3 cellular contexts compared by ENCODE assay signal in the genomic region with DNA sequence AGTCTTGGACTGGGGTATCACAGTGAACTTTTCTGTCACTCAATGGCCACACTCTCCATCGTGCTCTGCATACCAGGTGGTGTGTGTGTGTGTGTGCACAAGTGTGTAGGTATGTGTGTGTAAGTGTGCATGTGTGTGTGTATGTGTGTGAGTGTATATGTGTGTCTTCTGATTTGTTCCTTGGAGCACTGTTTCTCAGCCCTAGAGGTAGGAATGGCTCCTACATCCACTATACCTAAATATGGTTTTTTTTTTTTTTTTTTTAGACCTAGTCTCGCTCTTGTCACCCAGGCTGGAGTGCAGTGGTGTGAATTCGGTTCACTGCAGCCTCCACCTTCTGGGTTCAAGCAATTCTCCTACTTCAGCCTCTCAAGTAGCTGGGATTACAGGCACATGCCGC.
TF ChIP-seq lines count a peak whose summit lies in the region.

No MANE protein-coding gene starts in this region.

TF ChIP-seq in A549, 52 proteins besides CTCF, POLR2A, EP300 and RAD21 (continued from another document):
- TF ChIP-seq, protein P1, sequence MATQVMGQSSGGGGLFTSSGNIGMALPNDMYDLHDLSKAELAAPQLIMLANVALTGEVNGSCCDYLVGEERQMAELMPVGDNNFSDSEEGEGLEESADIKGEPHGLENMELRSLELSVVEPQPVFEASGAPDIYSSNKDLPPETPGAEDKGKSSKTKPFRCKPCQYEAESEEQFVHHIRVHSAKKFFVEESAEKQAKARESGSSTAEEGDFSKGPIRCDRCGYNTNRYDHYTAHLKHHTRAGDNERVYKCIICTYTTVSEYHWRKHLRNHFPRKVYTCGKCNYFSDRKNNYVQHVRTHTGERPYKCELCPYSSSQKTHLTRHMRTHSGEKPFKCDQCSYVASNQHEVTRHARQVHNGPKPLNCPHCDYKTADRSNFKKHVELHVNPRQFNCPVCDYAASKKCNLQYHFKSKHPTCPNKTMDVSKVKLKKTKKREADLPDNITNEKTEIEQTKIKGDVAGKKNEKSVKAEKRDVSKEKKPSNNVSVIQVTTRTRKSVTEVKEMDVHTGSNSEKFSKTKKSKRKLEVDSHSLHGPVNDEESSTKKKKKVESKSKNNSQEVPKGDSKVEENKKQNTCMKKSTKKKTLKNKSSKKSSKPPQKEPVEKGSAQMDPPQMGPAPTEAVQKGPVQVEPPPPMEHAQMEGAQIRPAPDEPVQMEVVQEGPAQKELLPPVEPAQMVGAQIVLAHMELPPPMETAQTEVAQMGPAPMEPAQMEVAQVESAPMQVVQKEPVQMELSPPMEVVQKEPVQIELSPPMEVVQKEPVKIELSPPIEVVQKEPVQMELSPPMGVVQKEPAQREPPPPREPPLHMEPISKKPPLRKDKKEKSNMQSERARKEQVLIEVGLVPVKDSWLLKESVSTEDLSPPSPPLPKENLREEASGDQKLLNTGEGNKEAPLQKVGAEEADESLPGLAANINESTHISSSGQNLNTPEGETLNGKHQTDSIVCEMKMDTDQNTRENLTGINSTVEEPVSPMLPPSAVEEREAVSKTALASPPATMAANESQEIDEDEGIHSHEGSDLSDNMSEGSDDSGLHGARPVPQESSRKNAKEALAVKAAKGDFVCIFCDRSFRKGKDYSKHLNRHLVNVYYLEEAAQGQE (IDR thresholded peaks at IDR 0.05), result no peak
- TF ChIP-seq KDM1A (IDR thresholded peaks at IDR 0.05; ENCODE audit: low read depth), result no peak
- TF ChIP-seq PBX3 (IDR thresholded peaks at IDR 0.05), result no peak
- no peak for TF ChIP-seq CBX2 (IDR thresholded peaks at IDR 0.05; ENCODE audit: borderline replicate concordance, low read depth)
- no peak for TF ChIP-seq MAZ (IDR thresholded peaks at IDR 0.05; ENCODE audit: borderline replicate concordance, low read depth, low read length)
- TF ChIP-seq KDM5A (IDR thresholded peaks at IDR 0.05), result no peak
- TF ChIP-seq ZC3H11A (IDR thresholded peaks at IDR 0.05), result no peak
- no peak for TF ChIP-seq FOSB (CRISPR knock-in tag; IDR thresholded peaks at IDR 0.05)
- TF ChIP-seq ZNF302 (CRISPR knock-in tag; IDR thresholded peaks at IDR 0.05), result no peak
- no peak for TF ChIP-seq TFCP2L1 (CRISPR knock-in tag; IDR thresholded peaks at IDR 0.05)
- TF ChIP-seq CEBPB (IDR thresholded peaks at IDR 0.05), result no peak
- no peak for TF ChIP-seq TP53 (CRISPR knock-in tag; IDR thresholded peaks at IDR 0.05)
- no peak for TF ChIP-seq RNF2 (IDR thresholded peaks at IDR 0.05; ENCODE audit: borderline replicate concordance, low read depth)
- TF ChIP-seq JUNB (IDR thresholded peaks at IDR 0.05), result no peak
- no peak for TF ChIP-seq NFE2L2 (conservative IDR thresholded peaks at IDR 0.05; ENCODE audit: low read length)
- TF ChIP-seq, protein P2, sequence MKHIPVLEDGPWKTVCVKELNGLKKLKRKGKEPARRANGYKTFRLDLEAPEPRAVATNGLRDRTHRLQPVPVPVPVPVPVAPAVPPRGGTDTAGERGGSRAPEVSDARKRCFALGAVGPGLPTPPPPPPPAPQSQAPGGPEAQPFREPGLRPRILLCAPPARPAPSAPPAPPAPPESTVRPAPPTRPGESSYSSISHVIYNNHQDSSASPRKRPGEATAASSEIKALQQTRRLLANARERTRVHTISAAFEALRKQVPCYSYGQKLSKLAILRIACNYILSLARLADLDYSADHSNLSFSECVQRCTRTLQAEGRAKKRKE (CRISPR knock-in tag; IDR thresholded peaks at IDR 0.05; ENCODE audit: low read depth), result no peak
- no peak for TF ChIP-seq CHD4 (IDR thresholded peaks at IDR 0.05; ENCODE audit: borderline replicate concordance)
- no peak for TF ChIP-seq FOSL2 (IDR thresholded peaks at IDR 0.05)
- no peak for TF ChIP-seq FOSL2 (CRISPR knock-in tag; IDR thresholded peaks at IDR 0.05)
- TF ChIP-seq RARB (CRISPR knock-in tag; IDR thresholded peaks at IDR 0.05), result no peak
TF ChIP-seq in A549: peak in this region for 0.

TF ChIP-seq in HCT116, 20 proteins besides CTCF, POLR2A, EP300 and RAD21 (continued from another document):
- TF ChIP-seq, protein P1 (IDR thresholded peaks at IDR 0.05; ENCODE audit: low read depth), result no peak
- TF ChIP-seq CEBPB (IDR thresholded peaks at IDR 0.05; ENCODE audit: low read depth) (no peak), EZH2phosphoT487 (IDR thresholded peaks at IDR 0.05; ENCODE audit: borderline replicate concordance) (no peak), CBX3 (IDR thresholded peaks at IDR 0.05; ENCODE audit: low read depth) (no peak), SP1 (IDR thresholded peaks at IDR 0.05; ENCODE audit: low read depth) (no peak), JUND (IDR thresholded peaks at IDR 0.05) (no peak), POLR2AphosphoS5 (IDR thresholded peaks at IDR 0.05; ENCODE audit: low read depth, low read length) (no peak), ELF1 (IDR thresholded peaks at IDR 0.05; ENCODE audit: borderline replicate concordance, low read depth) (no peak), EZH2 (IDR thresholded peaks at IDR 0.05) (no peak)

TF ChIP-seq in liver, 16 proteins besides CTCF, POLR2A, EP300 and RAD21 (continued from another document):
- TF ChIP-seq, protein P1 (IDR thresholded peaks at IDR 0.05), result no peak
- TF ChIP-seq YY1 (IDR thresholded peaks at IDR 0.05) (no peak), RXRA (IDR thresholded peaks at IDR 0.05) (no peak), EGR1 (IDR thresholded peaks at IDR 0.05; ENCODE audit: low read depth in 2 of 2) (no peak), ZBTB33 (IDR thresholded peaks at IDR 0.05) (no peak), ATF3 (IDR thresholded peaks at IDR 0.05) (no peak), SP1 (IDR thresholded peaks at IDR 0.05) (no peak), JUND (IDR thresholded peaks at IDR 0.05) (no peak), NR2F2 (IDR thresholded peaks at IDR 0.05) (no peak)
